Comparison of ENCODE assay signal across 29 cellular contexts in genomic region chr5:15535938-15536337, GRCh38. TPM values are rescaled to one million over a fixed set of nuclear protein-coding genes. Genes with fewer than 3 reads are reported as not detected.
A peak's percentile ranks its signal among the peaks of the same experiment; 100 is the strongest.
DNase-seq lines count a peak whose midpoint lies in the region; TF ChIP-seq lines count a peak whose summit lies in the region.
"Had no signal": no experiment of that assay in that cellular context is flagged by ENCODE, and none has a peak within 500 bp of the region (broad histone marks: within the 10 kb centered on the region; RNA-seq: fewer than 3 reads in every experiment).

No MANE protein-coding gene starts in this region.

- H3K36me3 ChIP-seq in right atrium auricular region = no peaks in the 10 kb centered on the region
- no peaks in the 10 kb centered on the region for H3K36me3 ChIP-seq in HEK293 (ENCODE audit: control insufficient read depth in 2 of 2, insufficient read depth in 1 of 2, low read length in 2 of 2)
- H3K36me3 ChIP-seq: BE2C; BLaER1; BLaER1 treated with 17β-estradiol and CSF1 and Interleukin-3, amounts not matched to agents 10 nM and 100 nM had no signal

- DNase-seq in cardiac septum (ENCODE audit: low spot score) (peak; percentile 71), right atrium auricular region (ENCODE audit: low spot score) (no peak), DMS 273 treated with DMSO at 0.1 percent for 48 hours (lab: John Stamatoyannopoulos, UW) (no peak)
- DNase-seq: 8988T; ACHN; AML-193; BE2C; C1 segment of cervical spinal cord; Caco-2; Calu3; CD4-positive, alpha-beta memory T cell; CD4-positive, alpha-beta T cell; CD4-positive, CD25-positive, alpha-beta regulatory T cell; CD8-positive, alpha-beta memory T cell; CD8-positive, alpha-beta T cell; COR-L47; DMS153; DMS53; DMS79; DMS79 treated with DMSO at 0.1 percent for 48 hours; DND-41; EL had no signal

- H3K27ac ChIP-seq in right atrium auricular region (no peak overlapping the region), HEK293 (ENCODE audit: extremely low read depth, low read depth, low read length) (no peak overlapping the region)
- H3K27ac ChIP-seq: 22Rv1; A549; BLaER1; BLaER1 treated with 17β-estradiol and CSF1 and Interleukin-3, amounts not matched to agents 10 nM and 100 nM; C4-2B had no signal

- peaks cover 0 to 8% of the 10 kb centered on the region in 2 donors for H3K4me1 ChIP-seq in right atrium auricular region
- H3K4me1 ChIP-seq in HEK293 (ENCODE audit: control insufficient read depth, insufficient read depth, low read length) = no peaks in the 10 kb centered on the region
- H3K4me1 ChIP-seq: A549; BLaER1; BLaER1 treated with 17β-estradiol and CSF1 and Interleukin-3, amounts not matched to agents 10 nM and 100 nM; Caco-2 had no signal

- CTCF ChIA-PET in HEK293 (lab: Yijun Ruan, JAX) = no interaction called here

- no peaks in the 10 kb centered on the region for H3K27me3 ChIP-seq in right atrium auricular region
- H3K27me3 ChIP-seq: BE2C; BLaER1; BLaER1 treated with 17β-estradiol and CSF1 and Interleukin-3, amounts not matched to agents 10 nM and 100 nM had no signal

- H3K9me3 ChIP-seq in right atrium auricular region (no peaks in the 10 kb centered on the region), HEK293 (ENCODE audit: control insufficient read depth, insufficient read depth, low read depth, low read length) (no peaks in the 10 kb centered on the region)
- H3K9me3 ChIP-seq: A549, BE2C, Caco-2 had no signal

- TF ChIP-seq CTCF in right atrium auricular region (IDR thresholded peaks at IDR 0.05) (no peak), HEK293 (tag by site-specific recombination; IDR thresholded peaks at IDR 0.05) (no peak)

- POLR2A ChIA-PET in HEK293 (lab: Yijun Ruan, JAX) = no interaction called here

- intact Hi-C loops in cardiac septum (cut with DNase I) = no loop called here

- H3K4me3 ChIP-seq in right atrium auricular region (no peak overlapping the region), HEK293 (ENCODE audit: low read depth, low read length) (no peak overlapping the region)
- H3K4me3 ChIP-seq: A549; BLaER1; BLaER1 treated with 17β-estradiol and CSF1 and Interleukin-3, amounts not matched to agents 10 nM and 100 nM had no signal

TF ChIP-seq in HEK293, 187 proteins besides CTCF, POLR2A, EP300 and RAD21:
- no peak for TF ChIP-seq ZNF416 (tag by site-specific recombination; IDR thresholded peaks at IDR 0.05)
- no peak for TF ChIP-seq ZNF19 (tag by site-specific recombination; IDR thresholded peaks at IDR 0.05; ENCODE audit: low read depth)
- no peak for TF ChIP-seq ZSCAN5A (tag by site-specific recombination; IDR thresholded peaks at IDR 0.05)
- TF ChIP-seq ZNF785 (tag by site-specific recombination; IDR thresholded peaks at IDR 0.05) = no peak
- no peak for TF ChIP-seq ZNF626 (tag by site-specific recombination; IDR thresholded peaks at IDR 0.05)
- no peak for TF ChIP-seq ZBTB17 (tag by site-specific recombination; IDR thresholded peaks at IDR 0.05)
- no peak for TF ChIP-seq ZNF335 (tag by site-specific recombination; conservative IDR thresholded peaks at IDR 0.05)
- no peak for TF ChIP-seq HOXC10 (CRISPR knock-in tag; IDR thresholded peaks at IDR 0.05)
- TF ChIP-seq ATF2 (tag by site-specific recombination; IDR thresholded peaks at IDR 0.05; ENCODE audit: low read depth) = no peak
- TF ChIP-seq PRDM6 (tag by site-specific recombination; IDR thresholded peaks at IDR 0.05) = no peak
- no peak for TF ChIP-seq ZNF184 (tag by site-specific recombination; IDR thresholded peaks at IDR 0.05)
- no peak for TF ChIP-seq ZNF146 (tag by site-specific recombination; IDR thresholded peaks at IDR 0.05)
- peak; percentile 70 for TF ChIP-seq ZNF585B (tag by site-specific recombination; IDR thresholded peaks at IDR 0.05)
- TF ChIP-seq SETDB1 (IDR thresholded peaks at IDR 0.05; ENCODE audit: insufficient read length, low read length) = peak; percentile 55
- no peak for TF ChIP-seq ZNF548 (tag by site-specific recombination; IDR thresholded peaks at IDR 0.05)
- no peak for TF ChIP-seq ZIC2 (tag by site-specific recombination; IDR thresholded peaks at IDR 0.05)

RNA-seq across cellular contexts. Expression of gene FBXL7, which starts 36.0 kb away (rescaled TPM):
- 26.2 TPM for total RNA-seq in cardiac septum
- total RNA-seq in right atrium auricular region = 10 to 100 TPM; 16.6 to 18.4 TPM
- total RNA-seq: B cell; Caco-2; Calu3; CD4-positive, alpha-beta memory T cell; CD4-positive, alpha-beta T cell; CD4-positive, CD25-positive, alpha-beta regulatory T cell; CD8-positive, alpha-beta memory T cell; CD8-positive, alpha-beta T cell had no signal
